In the genomic region with DNA sequence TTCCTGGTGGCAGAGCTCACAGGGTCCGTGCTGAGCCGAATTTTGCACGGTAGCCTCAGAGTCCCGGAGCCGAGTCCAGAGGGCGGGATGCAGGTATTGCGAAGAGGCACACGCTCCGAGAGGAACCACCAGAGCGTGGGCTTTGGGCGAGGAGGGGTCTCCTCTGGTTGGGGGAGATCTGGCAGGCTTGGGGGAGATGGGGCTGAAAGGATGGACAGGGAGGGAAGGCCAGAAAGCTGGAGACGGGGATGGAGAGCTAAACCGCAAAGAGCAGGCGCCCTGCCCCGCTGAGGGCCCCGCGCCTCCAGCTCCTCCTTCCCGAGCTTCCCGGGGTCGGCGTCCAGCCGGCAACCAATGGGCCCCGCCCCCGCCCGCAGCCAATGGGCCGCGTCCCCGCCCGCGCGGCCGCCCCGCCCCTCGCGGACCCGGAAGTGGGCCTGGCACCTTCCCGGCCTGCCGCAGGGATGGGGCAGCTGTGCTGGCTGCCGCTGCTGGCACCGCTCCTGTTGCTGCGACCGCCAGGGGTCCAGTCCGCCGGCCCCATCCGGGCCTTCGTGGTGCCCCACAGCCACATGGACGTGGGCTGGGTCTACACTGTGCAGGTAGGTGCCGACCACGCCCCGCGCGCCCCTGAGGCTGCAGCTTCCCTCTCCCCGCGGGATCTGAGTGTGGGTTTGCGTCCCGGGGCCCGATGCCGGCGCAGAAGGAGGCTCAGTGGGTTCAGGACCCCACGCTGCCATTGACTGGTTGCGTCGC, we compare ENCODE assay signal across 1 cellular context.
TF ChIP-seq lines count a peak whose summit lies in the region.

Gene MAN2B2 (plus strand): TSS at position 443 of the 756 bp plus-strand sequence. CDS start 22 bp downstream, at position 465.

TF ChIP-seq in HepG2, 621 proteins besides CTCF, POLR2A, EP300 and RAD21 (continued from another document and continues in another):
- TF ChIP-seq ZBTB37 (CRISPR knock-in tag; IDR thresholded peaks at IDR 0.05) (no peak), PHB2 (IDR thresholded peaks at IDR 0.05; ENCODE audit: partially characterized antibody) (no peak), RFXAP (CRISPR knock-in tag; IDR thresholded peaks at IDR 0.05; ENCODE audit: borderline replicate concordance) (peak; percentile 77; the same call in 1 of the 2 replicates), ZNF678 (CRISPR knock-in tag; IDR thresholded peaks at IDR 0.05) (no peak), HHEX (CRISPR knock-in tag; IDR thresholded peaks at IDR 0.05) (no peak), ZNF549 (CRISPR knock-in tag; IDR thresholded peaks at IDR 0.05) (no peak), NFRKB (IDR thresholded peaks at IDR 0.05) (no peak), GTF3A (CRISPR knock-in tag; conservative IDR thresholded peaks at IDR 0.05) (no peak), FOXC1 (CRISPR knock-in tag; IDR thresholded peaks at IDR 0.05; ENCODE audit: borderline replicate concordance) (no peak), LBX2 (CRISPR knock-in tag; IDR thresholded peaks at IDR 0.05; ENCODE audit: borderline replicate concordance) (peak; percentile 24; the same call in 1 of the 2 replicates), GLMP (CRISPR knock-in tag; IDR thresholded peaks at IDR 0.05; ENCODE audit: borderline replicate concordance) (no peak), ZFP37 (CRISPR knock-in tag; IDR thresholded peaks at IDR 0.05; ENCODE audit: borderline replicate concordance) (no peak), FUBP1 (CRISPR knock-in tag; IDR thresholded peaks at IDR 0.05; ENCODE audit: borderline replicate concordance) (no peak), GATAD2A (CRISPR knock-in tag; IDR thresholded peaks at IDR 0.05) (no peak), SYNCRIP (IDR thresholded peaks at IDR 0.05; ENCODE audit: insufficient read depth, low read depth, low read length) (no peak), CEBPZ (IDR thresholded peaks at IDR 0.05; ENCODE audit: low read length) (no peak), HNRNPK (IDR thresholded peaks at IDR 0.05; ENCODE audit: low read depth, low read length, poor library complexity, severe bottlenecking) (peak; percentile 47), ZNF563 (CRISPR knock-in tag; IDR thresholded peaks at IDR 0.05) (0 out of 2 replicates have a peak, but pooled peaks have one; percentile 14), ZNF788 (CRISPR knock-in tag; IDR thresholded peaks at IDR 0.05; ENCODE audit: borderline replicate concordance) (no peak), BCL3 (CRISPR knock-in tag; IDR thresholded peaks at IDR 0.05) (0 out of 2 replicates have a peak, but pooled peaks have one; percentile 16), WIZ (CRISPR knock-in tag; IDR thresholded peaks at IDR 0.05) (no peak), KAT8 (CRISPR knock-in tag; IDR thresholded peaks at IDR 0.05) (peak; percentile 81), HNF4A (CRISPR knock-in tag; IDR thresholded peaks at IDR 0.05) (no peak), AHDC1 (CRISPR knock-in tag; IDR thresholded peaks at IDR 0.05; ENCODE audit: borderline replicate concordance) (no peak), ZBTB7B (CRISPR knock-in tag; IDR thresholded peaks at IDR 0.05) (no peak), DR1 (CRISPR knock-in tag; IDR thresholded peaks at IDR 0.05) (no peak), SAP130 (CRISPR knock-in tag; IDR thresholded peaks at IDR 0.05; ENCODE audit: low read depth) (peak; percentile 97), ZNF747 (CRISPR knock-in tag; IDR thresholded peaks at IDR 0.05; ENCODE audit: borderline replicate concordance) (no peak), SIN3B (IDR thresholded peaks at IDR 0.05; ENCODE audit: low read length) (no peak)
- TF ChIP-seq, protein P1, sequence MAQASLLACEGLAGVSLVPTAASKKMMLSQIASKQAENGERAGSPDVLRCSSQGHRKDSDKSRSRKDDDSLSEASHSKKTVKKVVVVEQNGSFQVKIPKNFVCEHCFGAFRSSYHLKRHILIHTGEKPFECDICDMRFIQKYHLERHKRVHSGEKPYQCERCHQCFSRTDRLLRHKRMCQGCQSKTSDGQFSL (CRISPR knock-in tag; IDR thresholded peaks at IDR 0.05): no peak
- TF ChIP-seq, protein P2, sequence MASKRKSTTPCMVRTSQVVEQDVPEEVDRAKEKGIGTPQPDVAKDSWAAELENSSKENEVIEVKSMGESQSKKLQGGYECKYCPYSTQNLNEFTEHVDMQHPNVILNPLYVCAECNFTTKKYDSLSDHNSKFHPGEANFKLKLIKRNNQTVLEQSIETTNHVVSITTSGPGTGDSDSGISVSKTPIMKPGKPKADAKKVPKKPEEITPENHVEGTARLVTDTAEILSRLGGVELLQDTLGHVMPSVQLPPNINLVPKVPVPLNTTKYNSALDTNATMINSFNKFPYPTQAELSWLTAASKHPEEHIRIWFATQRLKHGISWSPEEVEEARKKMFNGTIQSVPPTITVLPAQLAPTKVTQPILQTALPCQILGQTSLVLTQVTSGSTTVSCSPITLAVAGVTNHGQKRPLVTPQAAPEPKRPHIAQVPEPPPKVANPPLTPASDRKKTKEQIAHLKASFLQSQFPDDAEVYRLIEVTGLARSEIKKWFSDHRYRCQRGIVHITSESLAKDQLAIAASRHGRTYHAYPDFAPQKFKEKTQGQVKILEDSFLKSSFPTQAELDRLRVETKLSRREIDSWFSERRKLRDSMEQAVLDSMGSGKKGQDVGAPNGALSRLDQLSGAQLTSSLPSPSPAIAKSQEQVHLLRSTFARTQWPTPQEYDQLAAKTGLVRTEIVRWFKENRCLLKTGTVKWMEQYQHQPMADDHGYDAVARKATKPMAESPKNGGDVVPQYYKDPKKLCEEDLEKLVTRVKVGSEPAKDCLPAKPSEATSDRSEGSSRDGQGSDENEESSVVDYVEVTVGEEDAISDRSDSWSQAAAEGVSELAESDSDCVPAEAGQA (IDR thresholded peaks at IDR 0.05; ENCODE audit: low read depth): no peak
- TF ChIP-seq, protein P2 (CRISPR knock-in tag; IDR thresholded peaks at IDR 0.05; ENCODE audit: borderline replicate concordance): no peak
